15 cellular contexts compared by ENCODE assay signal in the genomic region with DNA sequence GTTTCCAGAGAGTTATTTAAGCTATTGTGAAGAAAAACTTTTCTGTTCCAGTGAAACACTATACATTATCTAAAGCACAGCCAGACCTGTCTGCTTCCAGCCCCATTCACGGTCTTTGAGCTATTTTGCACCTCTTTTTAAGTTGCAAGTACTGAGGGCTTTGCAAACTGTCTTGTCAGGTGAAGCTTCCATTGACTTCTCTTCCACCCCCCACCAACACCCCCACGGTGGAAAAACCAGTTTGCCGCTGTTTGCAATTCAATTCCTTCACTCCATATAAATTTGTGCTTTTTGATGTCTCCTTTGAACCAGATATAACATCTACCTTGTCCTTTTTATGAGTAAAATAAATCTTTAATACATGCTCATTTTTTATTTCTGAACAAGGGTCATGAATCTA. TPM values are rescaled to one million over a fixed set of nuclear protein-coding genes. Genes with fewer than 3 reads are reported as not detected.
DNase-seq lines count a peak whose midpoint lies in the region; ATAC-seq and TF ChIP-seq lines count a peak whose summit lies in the region.
"Had no signal": no experiment of that assay in that cellular context is flagged by ENCODE, and none has a peak within 500 bp of the region (broad histone marks: within the 10 kb centered on the region; RNA-seq: fewer than 3 reads in every experiment).

No MANE protein-coding gene starts in this region.

- H3K36me3 ChIP-seq in iPS-20b (ENCODE audit: insufficient read depth, low read depth, low read length): no peaks in the 10 kb centered on the region
- H3K36me3 ChIP-seq in smooth muscle cell (ENCODE audit: low read depth): no peaks in the 10 kb centered on the region
- H3K36me3 ChIP-seq: brain microvascular endothelial cell, gastroesophageal sphincter had no signal

- TF ChIP-seq CTCF in VCaP (conservative IDR thresholded peaks at IDR 0.05): no peak
- no peak for TF ChIP-seq CTCF in smooth muscle cell (IDR thresholded peaks at IDR 0.05; ENCODE audit: borderline replicate concordance, insufficient read depth, poor library complexity, severe bottlenecking)

- H3K27me3 ChIP-seq in iPS-20b (ENCODE audit: insufficient read depth, low read length) (no peaks in the 10 kb centered on the region; the same call in 1 of the 2 replicates), smooth muscle cell (ENCODE audit: low read depth) (peaks cover 7% of the 10 kb centered on the region)
- H3K27me3 ChIP-seq: brain microvascular endothelial cell, gastroesophageal sphincter had no signal

- 35% methylated on average over 3 of the region's 3 CpGs for WGBS in smooth muscle cell (ENCODE audit: low lambda C conversion rate)

- H3K9me3 ChIP-seq in iPS-20b (ENCODE audit: insufficient read depth, low read depth, low read length) (peaks cover 12% of the 10 kb centered on the region; the same call in 1 of the 2 replicates), smooth muscle cell (replicated peaks; ENCODE audit: low read depth) (no peaks in the 10 kb centered on the region)
- H3K9me3 ChIP-seq: gastroesophageal sphincter had no signal

- no peak overlapping the region for H2AFZ ChIP-seq in smooth muscle cell (ENCODE audit: low read depth)

- peaks cover 33% of the 10 kb centered on the region for H3K27me3 Mint-ChIP-seq in activated T-cell treated with anti-CD3 and anti-CD28 coated beads, Interleukin-2, amount 50 U/mL, for 72 hours (ENCODE audit: low read depth)

- H3K9ac ChIP-seq in iPS-20b (ENCODE audit: low read depth, low read length) (peak overlapping the region; percentile 67), smooth muscle cell (ENCODE audit: low read depth) (no peak overlapping the region)

- peaks cover 25% of the 10 kb centered on the region for H3K4me1 ChIP-seq in iPS-20b (ENCODE audit: insufficient read depth, low read length)
- H3K4me1 ChIP-seq in smooth muscle cell (ENCODE audit: low read depth): peaks cover 6% of the 10 kb centered on the region

- H3K4me2 ChIP-seq in smooth muscle cell: peak overlapping the region; percentile 86

- no peaks in the 10 kb centered on the region for H3K79me2 ChIP-seq in smooth muscle cell (ENCODE audit: low read depth)

- DNase-seq in activated T-cell treated with anti-CD3 and anti-CD28 coated beads, Interleukin-2, amount 50 U/mL, for 72 hours: no peak
- DNase-seq in activated T-cell treated with anti-CD3 and anti-CD28 coated beads, Interleukin-2, amount 50 U/mL, for 1 hour: no peak
- DNase-seq in smooth muscle cell (lab: John Stamatoyannopoulos, UW; ENCODE audit: unreplicated experiment) (no peak), GOT3 (lab: John Stamatoyannopoulos, UW) (no peak), Ammon's horn (ENCODE audit: low spot score) (no peak), NCI-H1092 treated with DMSO at 0.1 percent for 48 hours (lab: John Stamatoyannopoulos, UW) (no peak)
- DNase-seq: DMS 273 treated with DMSO at 0.1 percent for 48 hours, Kasumi-1, NCI-H187 treated with DMSO at 0.1 percent for 48 hours, NCI-H774, SHP77 had no signal

- no peaks in the 10 kb centered on the region for H3K4me1 Mint-ChIP-seq in activated T-cell treated with anti-CD3 and anti-CD28 coated beads, Interleukin-2, amount 50 U/mL, for 72 hours (ENCODE audit: low read depth)

- H3K4me3 Mint-ChIP-seq in activated T-cell treated with anti-CD3 and anti-CD28 coated beads, Interleukin-2, amount 50 U/mL, for 72 hours: peak overlapping the region; percentile 65 to 79

- peaks cover 3 to 10% of the 10 kb centered on the region in 2 donors for H3K36me3 Mint-ChIP-seq in activated T-cell treated with anti-CD3 and anti-CD28 coated beads, Interleukin-2, amount 50 U/mL, for 72 hours (ENCODE audit: insufficient read depth in 2 of 2)

- H3F3A ChIP-seq in smooth muscle cell (ENCODE audit: low read depth): no peaks in the 10 kb centered on the region

- peak overlapping the region; percentile 65 for H3K4me3 ChIP-seq in iPS-20b (ENCODE audit: low read length)
- peak overlapping the region; percentile 54 for H3K4me3 ChIP-seq in smooth muscle cell

- no peaks in the 10 kb centered on the region for H4K20me1 ChIP-seq in smooth muscle cell (ENCODE audit: low read depth)

- H3K27ac ChIP-seq in VCaP (peak overlapping the region; percentile 67; the same call in 1 of the 2 replicates), iPS-20b (ENCODE audit: low read length) (peak overlapping the region; percentile 81), smooth muscle cell (ENCODE audit: low read depth) (no peak overlapping the region)

- no peaks in the 10 kb centered on the region for H3K9me3 Mint-ChIP-seq in activated T-cell treated with anti-CD3 and anti-CD28 coated beads, Interleukin-2, amount 50 U/mL, for 72 hours

- no peak for ATAC-seq in activated T-cell treated with anti-CD3 and anti-CD28 coated beads, Interleukin-2, amount 50 U/mL, for 72 hours (replicated peaks in 1 of 2)

- H3K27ac Mint-ChIP-seq in activated T-cell treated with anti-CD3 and anti-CD28 coated beads, Interleukin-2, amount 50 U/mL, for 72 hours: no peak overlapping the region

RNA-seq across cellular contexts. Expression of gene B3GNT7, which starts 15.7 kb away (rescaled TPM):
- total RNA-seq in activated T-cell treated with anti-CD3 and anti-CD28 coated beads, Interleukin-2, amount 50 U/mL, for 72 hours: under 1 TPM; 0.34 to 0.76 TPM
- total RNA-seq in smooth muscle cell: 0.85 and 1.5 TPM in 2 replicates
- polyA plus RNA-seq in smooth muscle cell: 0.62 and 1.0 TPM in 2 replicates

RNA-seq across cellular contexts. Expression of gene NCL, which starts 53.0 kb away (rescaled TPM):
- 100 to 1,000 TPM; 501 to 656 TPM for total RNA-seq in activated T-cell treated with anti-CD3 and anti-CD28 coated beads, Interleukin-2, amount 50 U/mL, for 72 hours
- total RNA-seq in smooth muscle cell: 106 and 108 TPM in 2 replicates
- 219 and 296 TPM in 2 replicates for polyA plus RNA-seq in smooth muscle cell
